20 cellular contexts compared by ENCODE assay signal in the genomic region with DNA sequence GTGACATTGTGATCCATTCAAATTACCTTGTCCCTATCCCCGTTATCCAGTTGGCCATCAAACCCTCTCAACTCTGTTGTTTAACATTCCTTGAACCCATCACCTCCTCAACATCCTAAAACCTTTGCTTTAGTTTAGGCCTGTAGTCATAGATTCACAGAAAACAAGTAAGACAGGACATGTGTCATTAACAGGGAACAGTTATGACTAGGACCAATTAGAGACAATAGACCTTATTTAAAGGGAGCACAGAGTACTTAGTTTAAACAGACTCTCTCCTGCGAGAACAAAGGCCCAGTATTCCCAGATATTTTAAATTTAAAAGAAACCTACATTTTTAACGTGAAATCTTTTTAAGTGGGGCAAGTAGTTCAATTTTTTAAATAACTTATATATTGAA.
DNase-seq lines count a peak whose midpoint lies in the region; ATAC-seq and FAIRE-seq lines count a peak whose summit lies in the region.
"Had no signal": no experiment of that assay in that cellular context is flagged by ENCODE, and none has a peak within 500 bp of the region (broad histone marks: within the 10 kb centered on the region; RNA-seq: fewer than 3 reads in every experiment).

No MANE protein-coding gene starts in this region.

- no peak overlapping the region for H3K4me3 Mint-ChIP-seq in dendritic cell treated with granulocyte-macrophage colony-stimulating factor and Interleukin-4, amounts not matched to agents 40 ng/mL and 50 ng/mL, for 4 days
- H3K4me3 Mint-ChIP-seq: B cell; CD4-positive, alpha-beta T cell; CD8-positive, alpha-beta T cell had no signal

- peak overlapping the region; percentile 11 for H3K27ac Mint-ChIP-seq in dendritic cell treated with granulocyte-macrophage colony-stimulating factor and Interleukin-4, amounts not matched to agents 40 ng/mL and 50 ng/mL, for 4 days
- H3K27ac Mint-ChIP-seq: B cell; CD4-positive, alpha-beta T cell; CD8-positive, alpha-beta T cell had no signal

- H3K4me1 Mint-ChIP-seq in dendritic cell treated with granulocyte-macrophage colony-stimulating factor and Interleukin-4, amounts not matched to agents 40 ng/mL and 50 ng/mL, for 4 days (ENCODE audit: low read depth), result peaks cover 39% of the 10 kb centered on the region
- H3K4me1 Mint-ChIP-seq: B cell had no signal

- H3K9me3 Mint-ChIP-seq in dendritic cell treated with granulocyte-macrophage colony-stimulating factor and Interleukin-4, amounts not matched to agents 40 ng/mL and 50 ng/mL, for 4 days, result peaks cover 11% of the 10 kb centered on the region

- intact Hi-C loops in dendritic cell treated with granulocyte-macrophage colony-stimulating factor and Interleukin-4, amounts not matched to agents 40 ng/mL and 50 ng/mL, for 4 days (cut with micrococcal nuclease), result no loop called here

- no peaks in the 10 kb centered on the region for H3K27me3 Mint-ChIP-seq in dendritic cell treated with granulocyte-macrophage colony-stimulating factor and Interleukin-4, amounts not matched to agents 40 ng/mL and 50 ng/mL, for 4 days
- H3K27me3 Mint-ChIP-seq: CD4-positive, alpha-beta T cell had no signal

- ATAC-seq in GM19324 (IDR thresholded peaks at IDR 0.05; ENCODE audit: low FRiP score, unreplicated experiment), result no peak
- ATAC-seq: A549; CD8-positive, alpha-beta T cell; GM12878 had no signal

- peak; percentile 60 for DNase-seq in COLO829 (ENCODE audit: low spot score)
- no peak for DNase-seq in HTR-8/SVneo (ENCODE audit: insufficient read length, low spot score)
- no peak for DNase-seq in SKM-1 treated with dmso at 0.1 percent for 144 hours (lab: John Stamatoyannopoulos, UW; ENCODE audit: unreplicated experiment)
- DNase-seq: AML-193; CD4-positive, alpha-beta T cell; CD8-positive, alpha-beta T cell; COR-L47; DMS 273 treated with DMSO at 0.1 percent for 48 hours; DMS153; DMS53; DMS79; DND-41; EL; GDM1 had no signal

- H3K36me3 Mint-ChIP-seq in dendritic cell treated with granulocyte-macrophage colony-stimulating factor and Interleukin-4, amounts not matched to agents 40 ng/mL and 50 ng/mL, for 4 days (ENCODE audit: low read depth), result no peaks in the 10 kb centered on the region
- H3K36me3 Mint-ChIP-seq: CD8-positive, alpha-beta T cell had no signal

- FAIRE-seq in HTR-8/SVneo (lab: Jason Lieb, UNC), result peak; percentile 13
- FAIRE-seq: A549, GM12878, GM19239 had no signal
